ENCODE assay signal across 17 cellular contexts in genomic region chr1:101107496-101108115, GRCh38.
"Had no signal": no experiment of that assay in that cellular context is flagged by ENCODE, and none has a peak within 500 bp of the region (broad histone marks: within the 10 kb centered on the region; RNA-seq: fewer than 3 reads in every experiment).

No MANE protein-coding gene starts in this region.

- H3K9me3 ChIP-seq: prostate gland, right lobe of liver, stomach, vagina had no signal

- H3K27me3 ChIP-seq: dorsolateral prefrontal cortex, neural progenitor cell, right lobe of liver, stomach, vagina had no signal

- DNase-seq: activated CD4-positive, alpha-beta T cell treated with anti-CD3 and anti-CD28 coated beads, Interleukin-2, amount 10 ng/mL, durations not matched to agents 7 days and 5 days; activated CD4-positive, CD25-positive, alpha-beta regulatory T cell; activated CD8-positive, alpha-beta memory T cell treated with anti-CD3 and anti-CD28 coated beads for 24 hours; activated gamma-delta T cell treated with Interleukin-2 at 50 U/mL for 16 hours; amygdala; central memory CD4-positive, alpha-beta T cell; dorsolateral prefrontal cortex; foreskin melanocyte; glutamatergic neuron; hypothalamus; small intestine; stomach; trophoblast cell had no signal

- H3K4me1 ChIP-seq: neural progenitor cell, prostate gland, vagina had no signal

- H3K4me3 ChIP-seq: dorsolateral prefrontal cortex, neural progenitor cell, prostate gland, right lobe of liver, stomach, vagina had no signal

- H3K36me3 ChIP-seq: neural progenitor cell, prostate gland, right lobe of liver, stomach, vagina had no signal

- H3K27ac ChIP-seq: dorsolateral prefrontal cortex, neural progenitor cell, prostate gland, right lobe of liver, stomach, vagina had no signal
